ENCODE assay signal across 14 cellular contexts in genomic region chr4:173526034-173526482, GRCh38. TPM values are rescaled to one million over a fixed set of nuclear protein-coding genes. Genes with fewer than 3 reads are reported as not detected.
DNase-seq lines count a peak whose midpoint lies in the region; ATAC-seq and TF ChIP-seq lines count a peak whose summit lies in the region.
"Had no signal": no experiment of that assay in that cellular context is flagged by ENCODE, and none has a peak within 500 bp of the region (broad histone marks: within the 10 kb centered on the region; RNA-seq: fewer than 3 reads in every experiment).

No MANE protein-coding gene starts in this region.

- H3K27me3 ChIP-seq in GM23248 (replicated peaks; ENCODE audit: insufficient read depth) (no peaks in the 10 kb centered on the region), endodermal cell (ENCODE audit: control insufficient read depth, insufficient read depth, low read length, poor library complexity, severe bottlenecking) (peaks cover 97% of the 10 kb centered on the region), neural cell (ENCODE audit: insufficient read depth, low read depth, low read length) (peaks cover 97% of the 10 kb centered on the region)

- H3K9me3 Mint-ChIP-seq in endodermal cell, result no peaks in the 10 kb centered on the region

- TF ChIP-seq RAD21 in neural cell (conservative IDR thresholded peaks at IDR 0.05), result no peak

- WGBS in GM23248 (ENCODE audit: low coverage in 1 of 2, low lambda C conversion rate in 2 of 2, missing lambda C conversion rate in 2 of 2), 2 experiments, result 3 to 4% methylated on average over 10 of the region's 10 CpGs
- 6% methylated on average over 9 of the region's 10 CpGs; no CpG with 5 or more reads in 1 of the 2 experiments for WGBS in endodermal cell (ENCODE audit: insufficient coverage in 1 of 2, insufficient read length in 1 of 2), 2 experiments

- H4K20me1 ChIP-seq in GM23248 (ENCODE audit: insufficient read depth), result no peaks in the 10 kb centered on the region
- H4K20me1 ChIP-seq in neural cell (ENCODE audit: insufficient read depth), result no peaks in the 10 kb centered on the region

- peak overlapping the region; percentile 90 for H2AFZ ChIP-seq in GM23248
- H2AFZ ChIP-seq in neural cell (ENCODE audit: low read depth, low read length), result no peak overlapping the region

- H3K9me2 ChIP-seq in GM23248 (ENCODE audit: insufficient read depth), result no peaks in the 10 kb centered on the region
- H3K9me2 ChIP-seq in neural cell (ENCODE audit: insufficient read depth, low read length), result no peaks in the 10 kb centered on the region

- H3K4me2 ChIP-seq in GM23248 (ENCODE audit: unreplicated experiment) (peak overlapping the region; percentile 97), neural cell (ENCODE audit: low read length) (no peak overlapping the region)

- H3K79me2 ChIP-seq in GM23248 (ENCODE audit: insufficient read depth) (peaks cover 74% of the 10 kb centered on the region), neural cell (replicated peaks; ENCODE audit: insufficient read depth, low read length) (no peaks in the 10 kb centered on the region)

- TF ChIP-seq CTCF in AG04449 (IDR thresholded peaks at IDR 0.05; ENCODE audit: insufficient read depth, low read length, missing control alignments), result no peak
- no peak for TF ChIP-seq CTCF in endodermal cell (conservative IDR thresholded peaks at IDR 0.05)
- no peak for TF ChIP-seq CTCF in neural cell (IDR thresholded peaks at IDR 0.05; ENCODE audit: poor library complexity, severe bottlenecking)

- DNase-seq in AG04449 (ENCODE audit: low read depth, low spot score) (no peak), GM23248 (peak; percentile 73), endodermal cell (peak; percentile 63), amniotic stem cell (lab: John Stamatoyannopoulos, UW) (no peak), NCI-H82 treated with DMSO at 0.1 percent for 48 hours (lab: John Stamatoyannopoulos, UW; ENCODE audit: unreplicated experiment) (no peak)
- DNase-seq: caudate nucleus; CD8-positive, alpha-beta memory T cell; erythroblast had no signal

- no peak for ATAC-seq in GM18517 (IDR thresholded peaks at IDR 0.05; ENCODE audit: unreplicated experiment)
- no peak for ATAC-seq in HG03565 (IDR thresholded peaks at IDR 0.05; ENCODE audit: unreplicated experiment)
- ATAC-seq: Panc1; stimulated activated memory B cell treated with anti-CD40 and anti-IgM and Interleukin-4, amounts not matched to agents 10 μg/mL and 1 μg/mL and 100 μg/mL, for 72 hours had no signal

- H3K4me3 Mint-ChIP-seq in endodermal cell, result peak overlapping the region; percentile 41
- H3K4me3 Mint-ChIP-seq: stimulated activated memory B cell treated with anti-CD40 and anti-IgM and Interleukin-4, amounts not matched to agents 10 μg/mL and 1 μg/mL and 100 μg/mL, for 72 hours had no signal

- no peak for TF ChIP-seq EP300 in neural cell (conservative IDR thresholded peaks at IDR 0.05; ENCODE audit: poor library complexity, severe bottlenecking)

- H3K36me3 ChIP-seq in GM23248 (ENCODE audit: low read depth) (no peaks in the 10 kb centered on the region), endodermal cell (ENCODE audit: control insufficient read depth, insufficient read depth, low read length) (no peaks in the 10 kb centered on the region), neural cell (ENCODE audit: insufficient read depth, low read length) (no peaks in the 10 kb centered on the region)

- H3K27ac ChIP-seq in GM23248, result peak overlapping the region; percentile 100
- H3K27ac ChIP-seq in endodermal cell (ENCODE audit: low read depth, low read length), result no peak overlapping the region
- no peak overlapping the region for H3K27ac ChIP-seq in neural cell (ENCODE audit: low read length)
- H3K27ac ChIP-seq: HL-60 had no signal

- H3K9ac ChIP-seq in GM23248 (peak overlapping the region; percentile 98), endodermal cell (ENCODE audit: extremely low read depth, low read length, poor library complexity, severe bottlenecking) (no peak overlapping the region), neural cell (ENCODE audit: low read length) (no peak overlapping the region)

- H3K27me3 Mint-ChIP-seq in endodermal cell (ENCODE audit: insufficient read depth), result peaks cover 97% of the 10 kb centered on the region

- H3F3A ChIP-seq in GM23248 (ENCODE audit: insufficient read depth), result peaks cover 29% of the 10 kb centered on the region; the same call in 1 of the 2 replicates
- no peaks in the 10 kb centered on the region for H3F3A ChIP-seq in neural cell (ENCODE audit: insufficient read depth, low read length, poor library complexity, severe bottlenecking)

- H3K4me1 ChIP-seq in GM23248 (ENCODE audit: insufficient read depth), result peaks cover 34% of the 10 kb centered on the region
- peaks cover 10% of the 10 kb centered on the region for H3K4me1 ChIP-seq in endodermal cell (ENCODE audit: control insufficient read depth, insufficient read depth, low read length)

- H3K4me1 Mint-ChIP-seq in endodermal cell, result peaks cover 54% of the 10 kb centered on the region
- H3K4me1 Mint-ChIP-seq: stimulated activated memory B cell treated with anti-CD40 and anti-IgM and Interleukin-4, amounts not matched to agents 10 μg/mL and 1 μg/mL and 100 μg/mL, for 72 hours had no signal

- H3K9me3 ChIP-seq in GM23248 (ENCODE audit: low read depth), result no peaks in the 10 kb centered on the region
- no peaks in the 10 kb centered on the region for H3K9me3 ChIP-seq in endodermal cell (ENCODE audit: control insufficient read depth, low read length)
- no peaks in the 10 kb centered on the region for H3K9me3 ChIP-seq in neural cell (ENCODE audit: low read length)

- H3K4me3 ChIP-seq in AG04449 (ENCODE audit: low read depth, low read length), result peak overlapping the region; percentile 9
- H3K4me3 ChIP-seq in GM23248, result peak overlapping the region; percentile 97
- H3K4me3 ChIP-seq in endodermal cell (ENCODE audit: low read length), result peak overlapping the region; percentile 45
- H3K4me3 ChIP-seq in neural cell (ENCODE audit: low read length), result no peak overlapping the region

- no peak overlapping the region for H3K27ac Mint-ChIP-seq in endodermal cell
- H3K27ac Mint-ChIP-seq: stimulated activated memory B cell treated with anti-CD40 and anti-IgM and Interleukin-4, amounts not matched to agents 10 μg/mL and 1 μg/mL and 100 μg/mL, for 72 hours had no signal

- H3K36me3 Mint-ChIP-seq in endodermal cell (ENCODE audit: low read depth), result no peaks in the 10 kb centered on the region

- POLR2A ChIA-PET in AG04449 (lab: Yijun Ruan, JAX), result no interaction called here

- in situ Hi-C loops in GM23248 (cut with MboI), result loop anchor here (10.0 kb wide), 1 partner anchor 629 kb away; no protein-coding TSS in a partner anchor

- CTCF ChIA-PET in AG04449 (lab: Yijun Ruan, JAX), result no interaction called here

TF ChIP-seq in neural cell, 6 proteins besides CTCF, POLR2A, EP300 and RAD21:
- TF ChIP-seq TAF1 (IDR thresholded peaks at IDR 0.05; ENCODE audit: low read depth) (no peak), REST (IDR thresholded peaks at IDR 0.05; ENCODE audit: borderline replicate concordance) (no peak), MXI1 (conservative IDR thresholded peaks at IDR 0.05; ENCODE audit: poor library complexity, severe bottlenecking) (no peak), POLR2AphosphoS5 (IDR thresholded peaks at IDR 0.05) (peak; percentile 25), EZH2 (IDR thresholded peaks at IDR 0.05; ENCODE audit: borderline replicate concordance, insufficient read depth, low read length, poor library complexity, severe bottlenecking) (peak; percentile 74)
TF ChIP-seq in neural cell: peak in this region for 2.

RNA-seq across cellular contexts. Expression of gene HAND2, which starts 4.0 kb away (rescaled TPM):
- total RNA-seq in GM23248 (2014; rRNA removed; shearing (Covaris generic)), result 11.2 and 13.4 TPM in 2 replicates
- polyA plus RNA-seq in GM23248 (2016; fragmentation: Nextera tagmentation; extraction: Ambion mirVana) (17.8 and 19.3 TPM in 2 replicates), neural cell (not detected in 2 replicates)
- total RNA-seq in endodermal cell, result not detected
- polyA plus RNA-seq in endodermal cell (2013, experiment 1 of 2), result 2.0 TPM
- polyA plus RNA-seq in endodermal cell (2013, experiment 2 of 2), result 2.0 TPM
- not detected in 2 replicates for polyA minus RNA-seq in neural cell
- total RNA-seq: CD8-positive, alpha-beta memory T cell had no signal
- polyA plus RNA-seq: CD8-positive, alpha-beta memory T cell had no signal

Comparison
In these comparisons a context has a peak if more than half of its experiments do, and no peak if none do; other contexts are left out.
1. DNase-seq: peak in GM23248 (single experiment) and endodermal cell (single experiment); none in AG04449 (single experiment), amniotic stem cell (single experiment) and NCI-H82 treated with DMSO at 0.1 percent for 48 hours (single experiment).
2. RNA of gene HAND2, which starts 4.0 kb away (total RNA-seq): 11.2 to 13.4 TPM in GM23248; not detected in endodermal cell; every median in the first group is over 10 times any median in the second.